Comparison of ENCODE assay signal across 1 cellular context in the genomic region with DNA sequence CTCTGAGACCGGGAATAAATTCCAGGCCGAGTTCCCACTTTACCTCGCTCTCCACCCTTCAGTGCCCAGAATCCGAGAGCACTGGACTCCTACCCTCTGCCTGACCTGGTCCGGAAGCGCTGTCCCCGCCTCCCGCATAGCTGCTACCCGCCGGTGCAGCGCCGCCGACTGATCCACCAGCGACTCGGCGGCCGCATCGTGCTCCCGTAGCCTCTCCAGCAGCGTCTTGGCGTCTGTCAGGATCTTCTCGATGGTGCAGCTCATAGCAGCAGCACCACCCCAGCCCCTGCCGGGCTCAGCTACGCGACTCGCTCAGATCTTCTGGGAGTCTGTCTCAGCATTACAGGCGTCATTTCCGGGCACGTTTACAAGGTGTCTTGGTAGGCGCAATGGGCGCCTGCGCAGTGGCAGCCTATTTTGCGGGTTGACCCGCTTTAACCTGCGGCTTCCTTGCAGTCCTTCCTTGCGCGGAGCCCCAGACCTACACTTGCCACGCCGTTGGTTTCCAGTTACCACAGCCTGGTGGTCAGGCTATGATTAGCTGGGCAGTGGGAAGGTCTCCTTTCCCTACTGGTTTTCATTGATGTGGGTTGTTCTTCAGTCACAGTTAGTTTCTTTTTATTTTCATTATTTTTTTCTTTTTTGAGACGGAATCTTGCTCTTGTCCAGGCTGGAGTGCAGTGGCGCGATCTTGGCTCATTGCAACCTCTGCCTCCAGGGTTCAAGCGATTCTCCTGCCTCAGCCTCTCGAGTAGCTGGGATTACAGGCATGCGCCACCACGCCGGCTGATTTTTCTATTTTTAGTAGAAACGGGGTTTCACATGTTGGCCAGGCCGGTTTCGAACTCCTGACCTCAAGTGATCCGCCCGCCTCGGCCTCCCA.
TF ChIP-seq lines count a peak whose summit lies in the region.

SIKE1 (minus strand) TSS at position 342 of the 883 bp plus-strand sequence; CDS start at position 264, 78 bp downstream.

TF ChIP-seq in HEK293, 187 proteins besides CTCF, POLR2A, EP300 and RAD21 (continued from another document and continues in another):
- TF ChIP-seq ZSCAN16 (tag by site-specific recombination; IDR thresholded peaks at IDR 0.05) (no peak), ZBTB7A (tag by site-specific recombination; IDR thresholded peaks at IDR 0.05; ENCODE audit: low read depth) (no peak), ZNF626 (tag by site-specific recombination; IDR thresholded peaks at IDR 0.05) (no peak), ZNF239 (tag by site-specific recombination; IDR thresholded peaks at IDR 0.05) (no peak), KLF16 (tag by site-specific recombination; IDR thresholded peaks at IDR 0.05) (peak; percentile 46; the same call in 1 of the 2 replicates), ZFP37 (tag by site-specific recombination; IDR thresholded peaks at IDR 0.05) (no peak), ZFP3 (tag by site-specific recombination; IDR thresholded peaks at IDR 0.05; ENCODE audit: low read depth) (no peak), OVOL3 (tag by site-specific recombination; IDR thresholded peaks at IDR 0.05) (no peak), ZNF654 (tag by site-specific recombination; IDR thresholded peaks at IDR 0.05; ENCODE audit: low read depth) (no peak), KLF1 (tag by site-specific recombination; IDR thresholded peaks at IDR 0.05) (no peak), WT1 (tag by site-specific recombination; IDR thresholded peaks at IDR 0.05) (no peak), ZNF837 (tag by site-specific recombination; IDR thresholded peaks at IDR 0.05) (no peak), ZNF624 (tag by site-specific recombination; IDR thresholded peaks at IDR 0.05) (no peak), ZNF248 (tag by site-specific recombination; IDR thresholded peaks at IDR 0.05) (no peak), ZNF404 (tag by site-specific recombination; IDR thresholded peaks at IDR 0.05) (no peak), KLF17 (tag by site-specific recombination; IDR thresholded peaks at IDR 0.05) (no peak), ZNF433 (tag by site-specific recombination; IDR thresholded peaks at IDR 0.05; ENCODE audit: low read depth) (no peak), ZNF114 (tag by site-specific recombination; IDR thresholded peaks at IDR 0.05) (no peak), ZNF596 (tag by site-specific recombination; IDR thresholded peaks at IDR 0.05) (no peak), ZNF670 (tag by site-specific recombination; IDR thresholded peaks at IDR 0.05; ENCODE audit: low read depth) (no peak), ZNF19 (tag by site-specific recombination; IDR thresholded peaks at IDR 0.05; ENCODE audit: low read depth) (no peak), ZNF138 (tag by site-specific recombination; IDR thresholded peaks at IDR 0.05; ENCODE audit: borderline replicate concordance) (no peak), KLF9 (tag by site-specific recombination; IDR thresholded peaks at IDR 0.05; ENCODE audit: low read depth) (no peak), ZNF658 (tag by site-specific recombination; IDR thresholded peaks at IDR 0.05) (no peak), ZNF362 (tag by site-specific recombination; IDR thresholded peaks at IDR 0.05) (no peak), ZNF10 (tag by site-specific recombination; IDR thresholded peaks at IDR 0.05) (no peak), ZIC2 (tag by site-specific recombination; IDR thresholded peaks at IDR 0.05) (peak; percentile 64; the same call in 1 of the 2 replicates), ZNF513 (tag by site-specific recombination; IDR thresholded peaks at IDR 0.05) (no peak), ZNF311 (tag by site-specific recombination; IDR thresholded peaks at IDR 0.05; ENCODE audit: borderline replicate concordance) (no peak), ZNF48 (tag by site-specific recombination; IDR thresholded peaks at IDR 0.05) (no peak), ZNF560 (tag by site-specific recombination; IDR thresholded peaks at IDR 0.05; ENCODE audit: borderline replicate concordance) (no peak), ZNF76 (tag by site-specific recombination; IDR thresholded peaks at IDR 0.05; ENCODE audit: borderline replicate concordance, low read depth) (peak; percentile 88), HOXA7 (CRISPR knock-in tag; IDR thresholded peaks at IDR 0.05; ENCODE audit: borderline replicate concordance) (no peak), MEIS1 (CRISPR knock-in tag; IDR thresholded peaks at IDR 0.05; ENCODE audit: borderline replicate concordance) (no peak), OSR2 (tag by site-specific recombination; IDR thresholded peaks at IDR 0.05) (no peak), ZNF335 (tag by site-specific recombination; conservative IDR thresholded peaks at IDR 0.05) (peak; percentile 92), HOXD13 (CRISPR knock-in tag; IDR thresholded peaks at IDR 0.05; ENCODE audit: borderline replicate concordance) (peak; percentile 41; the same call in 1 of the 2 replicates), ZNF274 (IDR thresholded peaks at IDR 0.05; ENCODE audit: low read length) (no peak), ZNF274 (tag by site-specific recombination; IDR thresholded peaks at IDR 0.05; ENCODE audit: borderline replicate concordance) (no peak), TCF7L2 (IDR thresholded peaks at IDR 0.05; ENCODE audit: borderline replicate concordance, low read depth, low read length) (no peak)
- TF ChIP-seq, protein P1, sequence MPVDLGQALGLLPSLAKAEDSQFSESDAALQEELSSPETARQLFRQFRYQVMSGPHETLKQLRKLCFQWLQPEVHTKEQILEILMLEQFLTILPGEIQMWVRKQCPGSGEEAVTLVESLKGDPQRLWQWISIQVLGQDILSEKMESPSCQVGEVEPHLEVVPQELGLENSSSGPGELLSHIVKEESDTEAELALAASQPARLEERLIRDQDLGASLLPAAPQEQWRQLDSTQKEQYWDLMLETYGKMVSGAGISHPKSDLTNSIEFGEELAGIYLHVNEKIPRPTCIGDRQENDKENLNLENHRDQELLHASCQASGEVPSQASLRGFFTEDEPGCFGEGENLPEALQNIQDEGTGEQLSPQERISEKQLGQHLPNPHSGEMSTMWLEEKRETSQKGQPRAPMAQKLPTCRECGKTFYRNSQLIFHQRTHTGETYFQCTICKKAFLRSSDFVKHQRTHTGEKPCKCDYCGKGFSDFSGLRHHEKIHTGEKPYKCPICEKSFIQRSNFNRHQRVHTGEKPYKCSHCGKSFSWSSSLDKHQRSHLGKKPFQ (tag by site-specific recombination; IDR thresholded peaks at IDR 0.05): no peak
- TF ChIP-seq, protein P2, sequence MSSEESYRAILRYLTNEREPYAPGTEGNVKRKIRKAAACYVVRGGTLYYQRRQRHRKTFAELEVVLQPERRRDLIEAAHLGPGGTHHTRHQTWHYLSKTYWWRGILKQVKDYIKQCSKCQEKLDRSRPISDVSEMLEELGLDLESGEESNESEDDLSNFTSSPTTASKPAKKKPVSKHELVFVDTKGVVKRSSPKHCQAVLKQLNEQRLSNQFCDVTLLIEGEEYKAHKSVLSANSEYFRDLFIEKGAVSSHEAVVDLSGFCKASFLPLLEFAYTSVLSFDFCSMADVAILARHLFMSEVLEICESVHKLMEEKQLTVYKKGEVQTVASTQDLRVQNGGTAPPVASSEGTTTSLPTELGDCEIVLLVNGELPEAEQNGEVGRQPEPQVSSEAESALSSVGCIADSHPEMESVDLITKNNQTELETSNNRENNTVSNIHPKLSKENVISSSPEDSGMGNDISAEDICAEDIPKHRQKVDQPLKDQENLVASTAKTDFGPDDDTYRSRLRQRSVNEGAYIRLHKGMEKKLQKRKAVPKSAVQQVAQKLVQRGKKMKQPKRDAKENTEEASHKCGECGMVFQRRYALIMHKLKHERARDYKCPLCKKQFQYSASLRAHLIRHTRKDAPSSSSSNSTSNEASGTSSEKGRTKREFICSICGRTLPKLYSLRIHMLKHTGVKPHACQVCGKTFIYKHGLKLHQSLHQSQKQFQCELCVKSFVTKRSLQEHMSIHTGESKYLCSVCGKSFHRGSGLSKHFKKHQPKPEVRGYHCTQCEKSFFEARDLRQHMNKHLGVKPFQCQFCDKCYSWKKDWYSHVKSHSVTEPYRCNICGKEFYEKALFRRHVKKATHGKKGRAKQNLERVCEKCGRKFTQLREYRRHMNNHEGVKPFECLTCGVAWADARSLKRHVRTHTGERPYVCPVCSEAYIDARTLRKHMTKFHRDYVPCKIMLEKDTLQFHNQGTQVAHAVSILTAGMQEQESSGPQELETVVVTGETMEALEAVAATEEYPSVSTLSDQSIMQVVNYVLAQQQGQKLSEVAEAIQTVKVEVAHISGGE (tag by site-specific recombination; conservative IDR thresholded peaks at IDR 0.05; ENCODE audit: low read depth): peak; percentile 83
- TF ChIP-seq, protein P3, sequence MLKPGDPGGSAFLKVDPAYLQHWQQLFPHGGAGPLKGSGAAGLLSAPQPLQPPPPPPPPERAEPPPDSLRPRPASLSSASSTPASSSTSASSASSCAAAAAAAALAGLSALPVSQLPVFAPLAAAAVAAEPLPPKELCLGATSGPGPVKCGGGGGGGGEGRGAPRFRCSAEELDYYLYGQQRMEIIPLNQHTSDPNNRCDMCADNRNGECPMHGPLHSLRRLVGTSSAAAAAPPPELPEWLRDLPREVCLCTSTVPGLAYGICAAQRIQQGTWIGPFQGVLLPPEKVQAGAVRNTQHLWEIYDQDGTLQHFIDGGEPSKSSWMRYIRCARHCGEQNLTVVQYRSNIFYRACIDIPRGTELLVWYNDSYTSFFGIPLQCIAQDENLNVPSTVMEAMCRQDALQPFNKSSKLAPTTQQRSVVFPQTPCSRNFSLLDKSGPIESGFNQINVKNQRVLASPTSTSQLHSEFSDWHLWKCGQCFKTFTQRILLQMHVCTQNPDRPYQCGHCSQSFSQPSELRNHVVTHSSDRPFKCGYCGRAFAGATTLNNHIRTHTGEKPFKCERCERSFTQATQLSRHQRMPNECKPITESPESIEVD (tag by site-specific recombination; IDR thresholded peaks at IDR 0.05): no peak
- TF ChIP-seq, protein P4, sequence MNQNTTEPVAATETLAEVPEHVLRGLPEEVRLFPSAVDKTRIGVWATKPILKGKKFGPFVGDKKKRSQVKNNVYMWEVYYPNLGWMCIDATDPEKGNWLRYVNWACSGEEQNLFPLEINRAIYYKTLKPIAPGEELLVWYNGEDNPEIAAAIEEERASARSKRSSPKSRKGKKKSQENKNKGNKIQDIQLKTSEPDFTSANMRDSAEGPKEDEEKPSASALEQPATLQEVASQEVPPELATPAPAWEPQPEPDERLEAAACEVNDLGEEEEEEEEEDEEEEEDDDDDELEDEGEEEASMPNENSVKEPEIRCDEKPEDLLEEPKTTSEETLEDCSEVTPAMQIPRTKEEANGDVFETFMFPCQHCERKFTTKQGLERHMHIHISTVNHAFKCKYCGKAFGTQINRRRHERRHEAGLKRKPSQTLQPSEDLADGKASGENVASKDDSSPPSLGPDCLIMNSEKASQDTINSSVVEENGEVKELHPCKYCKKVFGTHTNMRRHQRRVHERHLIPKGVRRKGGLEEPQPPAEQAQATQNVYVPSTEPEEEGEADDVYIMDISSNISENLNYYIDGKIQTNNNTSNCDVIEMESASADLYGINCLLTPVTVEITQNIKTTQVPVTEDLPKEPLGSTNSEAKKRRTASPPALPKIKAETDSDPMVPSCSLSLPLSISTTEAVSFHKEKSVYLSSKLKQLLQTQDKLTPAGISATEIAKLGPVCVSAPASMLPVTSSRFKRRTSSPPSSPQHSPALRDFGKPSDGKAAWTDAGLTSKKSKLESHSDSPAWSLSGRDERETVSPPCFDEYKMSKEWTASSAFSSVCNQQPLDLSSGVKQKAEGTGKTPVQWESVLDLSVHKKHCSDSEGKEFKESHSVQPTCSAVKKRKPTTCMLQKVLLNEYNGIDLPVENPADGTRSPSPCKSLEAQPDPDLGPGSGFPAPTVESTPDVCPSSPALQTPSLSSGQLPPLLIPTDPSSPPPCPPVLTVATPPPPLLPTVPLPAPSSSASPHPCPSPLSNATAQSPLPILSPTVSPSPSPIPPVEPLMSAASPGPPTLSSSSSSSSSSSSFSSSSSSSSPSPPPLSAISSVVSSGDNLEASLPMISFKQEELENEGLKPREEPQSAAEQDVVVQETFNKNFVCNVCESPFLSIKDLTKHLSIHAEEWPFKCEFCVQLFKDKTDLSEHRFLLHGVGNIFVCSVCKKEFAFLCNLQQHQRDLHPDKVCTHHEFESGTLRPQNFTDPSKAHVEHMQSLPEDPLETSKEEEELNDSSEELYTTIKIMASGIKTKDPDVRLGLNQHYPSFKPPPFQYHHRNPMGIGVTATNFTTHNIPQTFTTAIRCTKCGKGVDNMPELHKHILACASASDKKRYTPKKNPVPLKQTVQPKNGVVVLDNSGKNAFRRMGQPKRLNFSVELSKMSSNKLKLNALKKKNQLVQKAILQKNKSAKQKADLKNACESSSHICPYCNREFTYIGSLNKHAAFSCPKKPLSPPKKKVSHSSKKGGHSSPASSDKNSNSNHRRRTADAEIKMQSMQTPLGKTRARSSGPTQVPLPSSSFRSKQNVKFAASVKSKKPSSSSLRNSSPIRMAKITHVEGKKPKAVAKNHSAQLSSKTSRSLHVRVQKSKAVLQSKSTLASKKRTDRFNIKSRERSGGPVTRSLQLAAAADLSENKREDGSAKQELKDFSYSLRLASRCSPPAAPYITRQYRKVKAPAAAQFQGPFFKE (tag by site-specific recombination; IDR thresholded peaks at IDR 0.05; ENCODE audit: borderline replicate concordance): no peak
